In genomic region chr13:78659450-78660110, GRCh38 we compare ENCODE assay signal across 8 cellular contexts. TPM values are rescaled to one million over a fixed set of nuclear protein-coding genes. Genes with fewer than 3 reads are reported as not detected.
DNase-seq lines count a peak whose midpoint lies in the region; ATAC-seq and TF ChIP-seq lines count a peak whose summit lies in the region.

No MANE protein-coding gene starts in this region.

- peaks cover 0 to 21% (median 0%) of the 10 kb centered on the region in 3 donors for H3K36me3 Mint-ChIP-seq in CD8-positive, alpha-beta memory T cell
- H3K36me3 Mint-ChIP-seq in nephron (ENCODE audit: low read depth) (peaks cover 7% of the 10 kb centered on the region), osteocyte (ENCODE audit: unreplicated experiment) (peaks cover 4% of the 10 kb centered on the region)

- H3K9me3 Mint-ChIP-seq in CD8-positive, alpha-beta memory T cell = no peaks in the 10 kb centered on the region
- no peaks in the 10 kb centered on the region for H3K9me3 Mint-ChIP-seq in nephron
- H3K9me3 Mint-ChIP-seq in osteocyte (ENCODE audit: unreplicated experiment) = no peaks in the 10 kb centered on the region

- H4K20me1 ChIP-seq in PC-3 (ENCODE audit: low read length) = 0 out of 2 replicates have a peak, but pooled peaks cover 6% of the 10 kb centered on the region

- H3K9me2 ChIP-seq in PC-3 (replicated peaks; ENCODE audit: low read length) = no peaks in the 10 kb centered on the region

- H3K9ac ChIP-seq in PC-3 (ENCODE audit: low read length) = peak overlapping the region; percentile 92

- peak overlapping the region; percentile 95 for H2AFZ ChIP-seq in PC-3 (ENCODE audit: low read length)

- peak overlapping the region; percentile 96 for H3K4me2 ChIP-seq in PC-3 (ENCODE audit: low read length)

- POLR2A ChIA-PET in CD8-positive, alpha-beta memory T cell (lab: Charles Lee) = interaction anchor here (0.6 kb wide), 2 partner anchors 27 to 37 kb away, joined by 3 to 6 read pairs; no protein-coding TSS in a partner anchor
- POLR2A ChIA-PET in PC-3 (lab: Charles Lee; ENCODE audit: unreplicated experiment) = no interaction called here

- peaks cover 12% of the 10 kb centered on the region for H3K4me1 ChIP-seq in CD8-positive, alpha-beta memory T cell (ENCODE audit: insufficient read depth, low read length)
- peaks cover 6% of the 10 kb centered on the region; the same call in 1 of the 2 replicates for H3K4me1 ChIP-seq in PC-3 (ENCODE audit: insufficient read depth, low read length)

- CTCF ChIA-PET in CD8-positive, alpha-beta memory T cell (lab: Charles Lee) = interaction anchor here (0.9 kb wide), 1 partner anchor 1684 kb away, joined by 3 read pairs; no protein-coding TSS in a partner anchor
- CTCF ChIA-PET in PC-3 (lab: Charles Lee) = no interaction called here

- peak overlapping the region; percentile 72 for H3K4me3 ChIP-seq in CD8-positive, alpha-beta memory T cell (ENCODE audit: low read length)
- H3K4me3 ChIP-seq in PC-3 (ENCODE audit: low read length) (peak overlapping the region; percentile 76), epithelial cell of esophagus (ENCODE audit: low read length) (peak overlapping the region; percentile 79)

- TF ChIP-seq CTCF in PC-3 (conservative IDR thresholded peaks at IDR 0.05; ENCODE audit: low read depth, low read length) (no peak), epithelial cell of esophagus (IDR thresholded peaks at IDR 0.05; ENCODE audit: insufficient read depth, low read depth, low read length, missing control alignments) (no peak), nephron (IDR thresholded peaks at IDR 0.05; ENCODE audit: unreplicated experiment in 3 of 3) (no peak), osteocyte (IDR thresholded peaks at IDR 0.05) (no peak)

- no peaks in the 10 kb centered on the region for H3F3A ChIP-seq in PC-3 (ENCODE audit: low read length, unreplicated experiment)

- H3K27ac ChIP-seq in CD8-positive, alpha-beta memory T cell (ENCODE audit: low read depth, low read length) = no peak overlapping the region
- no peak overlapping the region for H3K27ac ChIP-seq in PC-3 (ENCODE audit: low read length)

- peak overlapping the region; percentile 94 to 100 (median 97) for H3K4me3 Mint-ChIP-seq in CD8-positive, alpha-beta memory T cell
- H3K4me3 Mint-ChIP-seq in nephron = peak overlapping the region; percentile 98 to 100 (median 100)
- H3K4me3 Mint-ChIP-seq in osteocyte (ENCODE audit: unreplicated experiment) = no peak overlapping the region

- H3K9me3 ChIP-seq in CD8-positive, alpha-beta memory T cell (ENCODE audit: low read length) = no peaks in the 10 kb centered on the region
- H3K9me3 ChIP-seq in PC-3 (ENCODE audit: low read length) = no peaks in the 10 kb centered on the region

- no peaks in the 10 kb centered on the region for H3K27me3 ChIP-seq in CD8-positive, alpha-beta memory T cell (ENCODE audit: insufficient read depth, low read length, poor library complexity, severe bottlenecking)
- H3K27me3 ChIP-seq in PC-3 (ENCODE audit: low read length) = no peaks in the 10 kb centered on the region

- intact Hi-C loops in PC-3 (cut with micrococcal nuclease) = loop anchor here (5.0 kb wide), 1 partner anchor 48 kb away; no protein-coding TSS in a partner anchor

- H3K36me3 ChIP-seq in CD8-positive, alpha-beta memory T cell (ENCODE audit: insufficient read depth, low read length) = no peaks in the 10 kb centered on the region
- no peaks in the 10 kb centered on the region; the same call in 1 of the 2 replicates for H3K36me3 ChIP-seq in PC-3 (ENCODE audit: low read depth, low read length)

- ATAC-seq in PC-3 (no peak), HG02610 (IDR thresholded peaks at IDR 0.05; ENCODE audit: unreplicated experiment) (no peak)

- no peaks in the 10 kb centered on the region for H3K27me3 Mint-ChIP-seq in CD8-positive, alpha-beta memory T cell
- no peaks in the 10 kb centered on the region for H3K27me3 Mint-ChIP-seq in nephron (ENCODE audit: low read depth)
- peaks cover 5% of the 10 kb centered on the region for H3K27me3 Mint-ChIP-seq in osteocyte (ENCODE audit: unreplicated experiment)

- peak overlapping the region; percentile 44 to 99 (median 96) for H3K27ac Mint-ChIP-seq in CD8-positive, alpha-beta memory T cell
- peak overlapping the region; percentile 71 to 97 (median 95) for H3K27ac Mint-ChIP-seq in nephron
- no peak overlapping the region for H3K27ac Mint-ChIP-seq in osteocyte (ENCODE audit: unreplicated experiment)

- peaks cover 38 to 54% (median 53%) of the 10 kb centered on the region in 3 donors for H3K4me1 Mint-ChIP-seq in CD8-positive, alpha-beta memory T cell
- H3K4me1 Mint-ChIP-seq in nephron (peaks cover 20% of the 10 kb centered on the region), osteocyte (ENCODE audit: unreplicated experiment) (peaks cover 18% of the 10 kb centered on the region)

- peaks cover 41% of the 10 kb centered on the region for H3K79me2 ChIP-seq in PC-3 (ENCODE audit: low read length)

- peak in 2 of 5 donors; percentile 9 to 35 for DNase-seq in CD8-positive, alpha-beta memory T cell
- no peak for DNase-seq in PC-3
- no peak for DNase-seq in epithelial cell of esophagus (ENCODE audit: low read depth)
- DNase-seq in osteocyte (ENCODE audit: extremely low spot score, unreplicated experiment) = no peak
- DNase-seq in amygdala (lab: John Stamatoyannopoulos, UW) = no peak
- no peak for DNase-seq in NCI-H82 (lab: John Stamatoyannopoulos, UW)

- BruUV-seq in PC-3 (replicated peaks; lab: Mats Ljungman, UMichigan) = no TSS peak

RNA-seq across cellular contexts. Expression of gene OBI1, which starts 0.6 kb away (rescaled TPM):
- 10 to 100 TPM; 20.6 to 20.9 TPM for total RNA-seq in CD8-positive, alpha-beta memory T cell
- 12.6 TPM for polyA plus RNA-seq in CD8-positive, alpha-beta memory T cell
- total RNA-seq in PC-3 (2014; rRNA removed) (6.3 and 7.9 TPM in 2 replicates), osteocyte (9.4 and 10.5 TPM in 2 replicates)

RNA-seq across cellular contexts. Expression of gene POU4F1, which starts 56.2 kb away (rescaled TPM):
- under 1 TPM; 0.07 to 0.09 TPM for total RNA-seq in CD8-positive, alpha-beta memory T cell
- polyA plus RNA-seq in CD8-positive, alpha-beta memory T cell = not detected
- total RNA-seq in PC-3 (2014; rRNA removed) (not detected in 2 replicates), osteocyte (not detected in 2 replicates)
